In genomic region chr12:132312516-132312915, GRCh38 we compare ENCODE assay signal across 35 cellular contexts. TPM values are rescaled to one million over a fixed set of nuclear protein-coding genes. Genes with fewer than 3 reads are reported as not detected.
"Had no signal": no experiment of that assay in that cellular context is flagged by ENCODE, and none has a peak within 500 bp of the region (broad histone marks: within the 10 kb centered on the region; RNA-seq: fewer than 3 reads in every experiment).

No MANE protein-coding gene starts in this region.

- H3K4me1 ChIP-seq: adrenal gland, body of pancreas, breast epithelium had no signal

- H3K9me3 ChIP-seq: adrenal gland had no signal

- H3K36me3 ChIP-seq: adrenal gland, brain microvascular endothelial cell, breast epithelium had no signal

- H3K27ac ChIP-seq: adrenal gland, body of pancreas, brain microvascular endothelial cell, breast epithelium, VCaP had no signal

- DNase-seq: activated B cell treated with CpG ODN at 0.5 μM for 24 hours; activated CD4-positive, alpha-beta memory T cell treated with anti-CD3 and anti-CD28 coated beads for 36 hours; activated CD4-positive, alpha-beta T cell treated with anti-CD3 and anti-CD28 coated beads for 4 hours; activated CD4-positive, alpha-beta T cell treated with anti-CD3 and anti-CD28 coated beads, Interleukin-2, amount 10 ng/mL, durations not matched to agents 24 days and 14 days; activated CD4-positive, alpha-beta T cell treated with anti-CD3 and anti-CD28 coated beads, Interleukin-2, amount 50 U/mL, for 1 hour; activated CD4-positive, alpha-beta T cell treated with anti-CD3 and anti-CD28 coated beads, Interleukin-2, amount 50 U/mL, for 4 hours; activated CD4-positive, CD25-positive, alpha-beta regulatory T cell treated with anti-CD3 and anti-CD28 coated beads, Interleukin-2, amount 50 U/mL, for 72 hours; activated CD8-positive, alpha-beta memory T cell treated with anti-CD3 and anti-CD28 coated beads, Interleukin-2, amount 50 U/mL, for 4 hours; activated CD8-positive, alpha-beta T cell treated with anti-CD3 and anti-CD28 coated beads for 36 hours; activated effector memory CD4-positive, alpha-beta T cell treated with anti-CD3 and anti-CD28 coated beads, Interleukin-2, amount 50 U/mL, for 16 hours; activated gamma-delta T cell treated with Interleukin-2 at 50 U/mL for 16 hours; activated naive CD4-positive, alpha-beta T cell; activated naive CD4-positive, alpha-beta T cell treated with anti-CD3 and anti-CD28 coated beads for 36 hours; activated naive CD4-positive, alpha-beta T cell treated with anti-CD3 and anti-CD28 coated beads, Interleukin-2, amount 50 U/mL, for 16 hours; activated naive CD8-positive, alpha-beta T cell treated with anti-CD3 and anti-CD28 coated beads for 36 hours; activated T-cell treated with anti-CD3 and anti-CD28 coated beads for 4 hours; activated T-cell treated with anti-CD3 and anti-CD28 coated beads, Interleukin-2, amount 50 U/mL, for 1 hour; activated T-cell treated with anti-CD3 and anti-CD28 coated beads, Interleukin-2, amount 50 U/mL, for 4 hours; activated T-cell treated with anti-CD3 and anti-CD28 coated beads, Interleukin-2, amount 50 U/mL, for 72 hours; adrenal gland; amniotic stem cell; body of pancreas; brain microvascular endothelial cell; caudate nucleus; SW 1271; T-helper 1 cell; T-helper 2 cell; T-helper 9 cell had no signal

- H3K4me3 ChIP-seq: adrenal gland, body of pancreas, breast epithelium had no signal

- H3K27me3 ChIP-seq: body of pancreas, brain microvascular endothelial cell had no signal

- ATAC-seq: activated CD8-positive, alpha-beta T cell treated with anti-CD3 and anti-CD28 coated beads for 36 hours; activated naive CD4-positive, alpha-beta T cell treated with anti-CD3 and anti-CD28 coated beads, Interleukin-2, amount 50 U/mL, for 72 hours; activated T-cell treated with anti-CD3 and anti-CD28 coated beads, Interleukin-2, amount 50 U/mL, for 4 hours; activated T-cell treated with anti-CD3 and anti-CD28 coated beads, Interleukin-2, amount 50 U/mL, for 72 hours; activated T-helper 17 cell treated with anti-CD3 and anti-CD28 coated beads, Interleukin-2, amount 50 U/mL, for 72 hours; body of pancreas had no signal

RNA-seq across cellular contexts. Expression of gene GALNT9, which starts 16.9 kb away (rescaled TPM):
- total RNA-seq: activated B cell treated with CpG ODN at 0.5 μM for 24 hours; activated CD4-positive, alpha-beta T cell treated with anti-CD3 and anti-CD28 coated beads, Interleukin-2, amount 10 ng/mL, durations not matched to agents 24 days and 14 days; activated CD8-positive, alpha-beta memory T cell treated with anti-CD3 and anti-CD28 coated beads for 36 hours; activated CD8-positive, alpha-beta T cell treated with anti-CD3 and anti-CD28 coated beads for 36 hours; activated naive CD8-positive, alpha-beta T cell treated with anti-CD3 and anti-CD28 coated beads for 36 hours; activated T-helper 1 cell treated with anti-CD3 and anti-CD28 coated beads, Interleukin-12 subunit alpha, Interleukin-12 subunit beta, Interleukin-2, Interleukin-4 antibody, amounts not matched to agents 30 ng/mL and 10 ng/mL and 1 ng/mL, durations not matched to agents 14 hours and 24 hours and 36 hours; body of pancreas had no signal
- polyA plus RNA-seq: aorta had no signal
